27 cellular contexts compared by ENCODE assay signal in the genomic region with DNA sequence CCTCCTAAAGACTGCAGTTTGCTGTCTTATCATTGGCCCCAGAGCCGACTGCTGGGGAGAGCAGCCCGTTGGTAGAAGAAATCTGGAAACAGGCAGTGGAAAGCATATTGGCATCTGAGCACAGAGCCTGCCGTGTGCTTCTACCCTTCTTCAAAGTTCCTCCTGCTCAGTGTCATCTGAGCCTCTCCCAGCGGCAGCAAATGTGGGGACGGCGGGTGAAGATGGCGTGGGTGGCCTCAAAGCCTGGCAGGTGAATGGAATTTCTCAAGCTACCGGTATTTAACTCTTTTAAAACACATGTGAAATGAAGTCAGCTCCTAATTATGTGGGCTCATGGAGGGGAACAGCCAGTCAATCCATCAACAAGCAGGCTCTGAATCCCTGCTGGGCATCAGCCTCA.
"Had no signal": no experiment of that assay in that cellular context is flagged by ENCODE, and none has a peak within 500 bp of the region (broad histone marks: within the 10 kb centered on the region; RNA-seq: fewer than 3 reads in every experiment).

No MANE protein-coding gene starts in this region.

- H3K4me3 Mint-ChIP-seq: immature natural killer cell; naive thymus-derived CD4-positive, alpha-beta T cell; natural killer cell treated with Interleukin-12 subunit alpha and Interleukin-12 subunit beta and Interleukin-15 and Interleukin-18, amount 100 ng/mL, for 72 hours; stimulated activated naive B cell treated with anti-CD40 and anti-IgM and Interleukin-4, amounts not matched to agents 10 μg/mL and 1 μg/mL and 100 μg/mL, for 72 hours had no signal

- H3K4me3 ChIP-seq: left ventricle myocardium inferior, lung, mucosa of descending colon, ovary, skin epidermis, stomach, testis, thyroid gland, upper lobe of right lung, uterus had no signal

- ATAC-seq: left colon; mucosa of descending colon; naive thymus-derived CD4-positive, alpha-beta T cell; natural killer cell treated with Interleukin-12 subunit alpha and Interleukin-12 subunit beta and Interleukin-15 and Interleukin-18, amount 100 ng/mL, for 72 hours; right cardiac atrium; sciatic nerve; stimulated activated naive B cell treated with anti-CD40 and anti-IgM and Interleukin-4, amounts not matched to agents 10 μg/mL and 1 μg/mL and 100 μg/mL, for 72 hours; stimulated activated naive CD8-positive, alpha-beta T cell treated with anti-CD3 and anti-CD28 coated beads, Interleukin-15, Interleukin-2, amounts not matched to agents 100 U/mL and 50 U/mL, for 24 hours; upper lobe of right lung had no signal

- H3K27ac ChIP-seq: left ventricle myocardium inferior, ovary, skin epidermis, stomach, testis, thyroid gland, upper lobe of right lung, uterus had no signal

- H3K4me1 ChIP-seq: left ventricle myocardium inferior, stomach, testis, upper lobe of right lung, uterus had no signal

- DNase-seq: immature natural killer cell; kidney; left colon; left ventricle myocardium inferior; midbrain; mucosa of descending colon; naive thymus-derived CD4-positive, alpha-beta T cell; ovary; retina; right cardiac atrium; stimulated activated CD4-positive, alpha-beta T cell treated with anti-CD3 and anti-CD28 coated beads, Interleukin-12 subunit alpha, Interleukin-12 subunit beta, amount 100 ng/mL, for 4 hours; stimulated activated CD4-positive, alpha-beta T cell treated with anti-CD3 and anti-CD28 coated beads, Interleukin-15, amount 100 ng/mL, for 24 hours; stimulated activated CD4-positive, alpha-beta T cell treated with anti-CD3 and anti-CD28 coated beads, Interleukin-2, amount 100 ng/mL, for 24 hours; stimulated activated CD4-positive, alpha-beta T cell treated with anti-CD3 and anti-CD28 coated beads, Interleukin-4, amount 100 ng/mL, for 1 hour; stimulated activated naive B cell treated with anti-CD40 and anti-IgM and Interleukin-4, amounts not matched to agents 10 μg/mL and 1 μg/mL and 100 μg/mL, for 72 hours; stimulated activated naive CD8-positive, alpha-beta T cell treated with anti-CD3 and anti-CD28 coated beads, Interleukin-15, Interleukin-2, amounts not matched to agents 100 U/mL and 50 U/mL, for 24 hours; stomach; testis; thyroid gland; trophoblast cell; upper lobe of right lung; uterus had no signal

- H3K36me3 Mint-ChIP-seq: immature natural killer cell; naive thymus-derived CD4-positive, alpha-beta T cell; natural killer cell treated with Interleukin-12 subunit alpha and Interleukin-12 subunit beta and Interleukin-15 and Interleukin-18, amount 100 ng/mL, for 72 hours; stimulated activated naive B cell treated with anti-CD40 and anti-IgM and Interleukin-4, amounts not matched to agents 10 μg/mL and 1 μg/mL and 100 μg/mL, for 72 hours had no signal

- H3K4me1 Mint-ChIP-seq: stimulated activated naive B cell treated with anti-CD40 and anti-IgM and Interleukin-4, amounts not matched to agents 10 μg/mL and 1 μg/mL and 100 μg/mL, for 72 hours had no signal

- H3K9me3 ChIP-seq: left ventricle myocardium inferior, mucosa of descending colon, ovary, stomach, testis, thyroid gland, upper lobe of right lung, uterus had no signal

- H3K36me3 ChIP-seq: left ventricle myocardium inferior, ovary, stomach, thyroid gland, upper lobe of right lung, uterus had no signal

- H3K27me3 ChIP-seq: ovary, stomach, testis, thyroid gland, upper lobe of right lung, uterus had no signal

- H3K9me3 Mint-ChIP-seq: naive thymus-derived CD4-positive, alpha-beta T cell; natural killer cell treated with Interleukin-12 subunit alpha and Interleukin-12 subunit beta and Interleukin-15 and Interleukin-18, amount 100 ng/mL, for 72 hours; stimulated activated naive B cell treated with anti-CD40 and anti-IgM and Interleukin-4, amounts not matched to agents 10 μg/mL and 1 μg/mL and 100 μg/mL, for 72 hours had no signal

- H3K27ac Mint-ChIP-seq: immature natural killer cell; naive thymus-derived CD4-positive, alpha-beta T cell; natural killer cell treated with Interleukin-12 subunit alpha and Interleukin-12 subunit beta and Interleukin-15 and Interleukin-18, amount 100 ng/mL, for 72 hours; progenitor cell of endocrine pancreas; stimulated activated naive B cell treated with anti-CD40 and anti-IgM and Interleukin-4, amounts not matched to agents 10 μg/mL and 1 μg/mL and 100 μg/mL, for 72 hours had no signal
